ENCODE assay signal across 10 cellular contexts in genomic region chr6:70371454-70372105, GRCh38. TPM values are rescaled to one million over a fixed set of nuclear protein-coding genes. Genes with fewer than 3 reads are reported as not detected.
A peak's percentile ranks its signal among the peaks of the same experiment; 100 is the strongest.
DNase-seq lines count a peak whose midpoint lies in the region; ATAC-seq and TF ChIP-seq lines count a peak whose summit lies in the region.
"Had no signal": no experiment of that assay in that cellular context is flagged by ENCODE, and none has a peak within 500 bp of the region (broad histone marks: within the 10 kb centered on the region; RNA-seq: fewer than 3 reads in every experiment).

No MANE protein-coding gene starts in this region.

- H3K36me3 ChIP-seq in ascending aorta (no peaks in the 10 kb centered on the region), transverse colon (no peaks in the 10 kb centered on the region)
- H3K36me3 ChIP-seq: BLaER1 had no signal

- TF ChIP-seq POLR2A in transverse colon (IDR thresholded peaks at IDR 0.05): no peak

- H3K9me3 ChIP-seq in ascending aorta: no peaks in the 10 kb centered on the region
- H3K9me3 ChIP-seq in transverse colon: no peaks in the 10 kb centered on the region
- H3K9me3 ChIP-seq: BLaER1 had no signal

- no peak overlapping the region for H3K4me3 Mint-ChIP-seq in activated CD4-positive, alpha-beta T cell treated with anti-CD3 and anti-CD28 coated beads for 36 hours
- H3K4me3 Mint-ChIP-seq: activated naive CD8-positive, alpha-beta T cell had no signal

- CTCF ChIA-PET in activated CD4-positive, alpha-beta T cell treated with anti-CD3 and anti-CD28 coated beads for 36 hours (lab: Charles Lee): interaction anchor here (0.6 to 8.9 kb wide), 28 partner anchors 8 to 643 kb away, joined by 3 to 126 read pairs (median 4); no protein-coding TSS in a partner anchor

- in situ Hi-C loops in transverse colon (cut with MboI; ENCODE audit: low pct_ligation_motif_present in 1 of 4, low pct_unique_long_range_greater_than_20kb in 1 of 4, low sequenced_read_pairs in 3 of 4): no loop called here

- peak in 2 of 3 experiments; percentile 57 to 63 for TF ChIP-seq CTCF in ascending aorta (IDR thresholded peaks at IDR 0.05)
- peak; percentile 59 to 86 (median 67) for TF ChIP-seq CTCF in transverse colon (IDR thresholded peaks at IDR 0.05)

- no peaks in the 10 kb centered on the region for H3K36me3 Mint-ChIP-seq in activated CD4-positive, alpha-beta T cell treated with anti-CD3 and anti-CD28 coated beads for 36 hours (ENCODE audit: low read depth)
- H3K36me3 Mint-ChIP-seq: activated naive CD8-positive, alpha-beta T cell had no signal

- no peaks in the 10 kb centered on the region for H3K4me1 Mint-ChIP-seq in activated CD4-positive, alpha-beta T cell treated with anti-CD3 and anti-CD28 coated beads for 36 hours

- no peaks in the 10 kb centered on the region for H3K9me3 Mint-ChIP-seq in activated CD4-positive, alpha-beta T cell treated with anti-CD3 and anti-CD28 coated beads for 36 hours (ENCODE audit: low read depth)

- no peak for DNase-seq in activated CD4-positive, alpha-beta T cell treated with anti-CD3 and anti-CD28 coated beads for 36 hours
- DNase-seq in activated CD4-positive, alpha-beta T cell treated with anti-CD3 and anti-CD28 coated beads for 4 hours: no peak
- DNase-seq in NCI-H345 treated with DMSO at 0.1 percent for 48 hours (lab: John Stamatoyannopoulos, UW; ENCODE audit: unreplicated experiment) (peak; percentile 87), ascending aorta (ENCODE audit: low spot score in 2 of 2) (no peak), inferior parietal cortex (ENCODE audit: extremely low spot score) (peak; percentile 73), transverse colon (no peak), ecto neural progenitor cell (ENCODE audit: low spot score) (no peak)

- TF ChIP-seq EP300 in transverse colon (IDR thresholded peaks at IDR 0.05; ENCODE audit: low read depth): no peak

- POLR2A ChIA-PET in activated CD4-positive, alpha-beta T cell treated with anti-CD3 and anti-CD28 coated beads for 36 hours (lab: Charles Lee): no interaction called here

- intact Hi-C loops in activated CD4-positive, alpha-beta T cell treated with anti-CD3 and anti-CD28 coated beads for 36 hours (cut with DNase I, micrococcal nuclease): loop anchor here (1.0 to 5.0 kb wide), 3 partner anchors 315 to 641 kb away; no protein-coding TSS in a partner anchor
- intact Hi-C loops in ascending aorta (cut with DNase I) (no loop called here), transverse colon (cut with DNase I; ENCODE audit: low total_unique reads) (no loop called here)

- 7 to 13% methylated on average over 1 of the region's 1 CpG for WGBS in transverse colon (ENCODE audit: low coverage in 1 of 2), 2 donors

- peaks cover 18% of the 10 kb centered on the region for H3K27me3 Mint-ChIP-seq in activated CD4-positive, alpha-beta T cell treated with anti-CD3 and anti-CD28 coated beads for 36 hours

- H3K4me3 ChIP-seq in ascending aorta: no peak overlapping the region
- H3K4me3 ChIP-seq in transverse colon: no peak overlapping the region
- H3K4me3 ChIP-seq: BLaER1 had no signal

- H3K27ac Mint-ChIP-seq in activated CD4-positive, alpha-beta T cell treated with anti-CD3 and anti-CD28 coated beads for 36 hours: no peak overlapping the region
- H3K27ac Mint-ChIP-seq: activated naive CD8-positive, alpha-beta T cell had no signal

- H3K27me3 ChIP-seq in ascending aorta (no peaks in the 10 kb centered on the region), transverse colon (no peaks in the 10 kb centered on the region)
- H3K27me3 ChIP-seq: BLaER1 had no signal

- H3K4me1 ChIP-seq in ascending aorta: no peaks in the 10 kb centered on the region
- H3K4me1 ChIP-seq in transverse colon: peaks cover 0 to 12% (median 2%) of the 10 kb centered on the region in 4 donors
- H3K4me1 ChIP-seq: BLaER1 had no signal

- H3K27ac ChIP-seq in ascending aorta: no peak overlapping the region
- H3K27ac ChIP-seq in transverse colon: no peak overlapping the region
- H3K27ac ChIP-seq: BLaER1 had no signal

- ATAC-seq in activated CD4-positive, alpha-beta T cell treated with anti-CD3 and anti-CD28 coated beads for 36 hours: peak; percentile 30
- ATAC-seq in HG03159 (IDR thresholded peaks at IDR 0.05; ENCODE audit: unreplicated experiment): peak; percentile 58

RNA-seq across cellular contexts. Expression of gene FAM135A, which starts 41.7 kb away (rescaled TPM):
- total RNA-seq in activated CD4-positive, alpha-beta T cell treated with anti-CD3 and anti-CD28 coated beads for 36 hours: 1 to 10 TPM; 7.6 to 7.8 TPM
- 10.7 TPM for total RNA-seq in ascending aorta
- 100 to 1,000 TPM in 1 of 4 donors, 10 to 100 TPM in 3; 38.9 to 115 (median 65.7) TPM for total RNA-seq in transverse colon

Comparison
In these comparisons a context has a peak if more than half of its experiments do, and no peak if none do; other contexts are left out.
1. DNase-seq: peak in NCI-H345 treated with DMSO at 0.1 percent for 48 hours (single experiment) and inferior parietal cortex (single experiment); none in activated CD4-positive, alpha-beta T cell treated with anti-CD3 and anti-CD28 coated beads for 36 hours (single experiment), activated CD4-positive, alpha-beta T cell treated with anti-CD3 and anti-CD28 coated beads for 4 hours (0 of 2), ascending aorta (0 of 2), transverse colon (single experiment) and ecto neural progenitor cell (single experiment).
2. intact Hi-C loops: an anchor here in activated CD4-positive, alpha-beta T cell treated with anti-CD3 and anti-CD28 coated beads for 36 hours (1.0 to 5.0 kb wide); none called in ascending aorta and transverse colon.